In genomic region chr11:112354364-112354763, GRCh38 we compare ENCODE assay signal across 19 cellular contexts.
A peak's percentile ranks its signal among the peaks of the same experiment; 100 is the strongest.
DNase-seq lines count a peak whose midpoint lies in the region; ATAC-seq, FAIRE-seq and TF ChIP-seq lines count a peak whose summit lies in the region.
"Had no signal": no experiment of that assay in that cellular context is flagged by ENCODE, and none has a peak within 500 bp of the region (broad histone marks: within the 10 kb centered on the region; RNA-seq: fewer than 3 reads in every experiment).

No MANE protein-coding gene starts in this region.

- no peak for ATAC-seq in HepG2
- no peak for ATAC-seq in right lobe of liver
- no peak for ATAC-seq in Panc1
- peak; percentile 21 for ATAC-seq in stimulated activated effector memory CD8-positive, alpha-beta T cell treated with anti-CD3 and anti-CD28 coated beads, Interleukin-12 subunit alpha, Interleukin-12 subunit beta, amount 100 ng/mL, for 72 hours
- ATAC-seq: CD8-positive, alpha-beta T cell; GM12878 had no signal

- peaks cover 0 to 2% of the 10 kb centered on the region in 2 experiments; a peak in 3 of 5 replicates for H3K27me3 ChIP-seq in HepG2 (ENCODE audit: control insufficient read depth in 1 of 2, insufficient read depth in 2 of 2, low read length in 2 of 2)
- H3K27me3 ChIP-seq in right lobe of liver, result no peaks in the 10 kb centered on the region
- H3K27me3 ChIP-seq in Panc1 (ENCODE audit: control insufficient read depth, insufficient read depth, low read length), result no peaks in the 10 kb centered on the region
- H3K27me3 ChIP-seq: BLaER1 had no signal

- H3K4me1 ChIP-seq in HepG2 (ENCODE audit: insufficient read depth, low read length), result no peaks in the 10 kb centered on the region
- H3K4me1 ChIP-seq in right lobe of liver, result no peaks in the 10 kb centered on the region
- H3K4me1 ChIP-seq in Panc1 (ENCODE audit: control insufficient read depth, insufficient read depth, low read length), result no peaks in the 10 kb centered on the region
- H3K4me1 ChIP-seq: BLaER1 had no signal

- no peaks in the 10 kb centered on the region for H3K79me2 ChIP-seq in HepG2 (ENCODE audit: insufficient read depth, low read length)

- no peak overlapping the region for H3K4me3 Mint-ChIP-seq in stimulated activated effector memory CD8-positive, alpha-beta T cell treated with anti-CD3 and anti-CD28 coated beads, Interleukin-12 subunit alpha, Interleukin-12 subunit beta, amount 100 ng/mL, for 72 hours
- H3K4me3 Mint-ChIP-seq: CD14-positive monocyte; CD8-positive, alpha-beta T cell; IgD-negative memory B cell had no signal

- no peak for TF ChIP-seq RAD21 in HepG2 (CRISPR knock-in tag; IDR thresholded peaks at IDR 0.05)

- H3K4me1 Mint-ChIP-seq in stimulated activated effector memory CD8-positive, alpha-beta T cell treated with anti-CD3 and anti-CD28 coated beads, Interleukin-12 subunit alpha, Interleukin-12 subunit beta, amount 100 ng/mL, for 72 hours, result no peaks in the 10 kb centered on the region
- H3K4me1 Mint-ChIP-seq: CD14-positive monocyte, IgD-negative memory B cell had no signal

- H3K4me2 ChIP-seq in HepG2 (ENCODE audit: low read depth, low read length), result no peak overlapping the region
- H3K4me2 ChIP-seq: BLaER1 had no signal

- WGBS in HepG2 (ENCODE audit: low lambda C conversion rate), result 25% methylated on average over 3 of the region's 3 CpGs
- WGBS in right lobe of liver (ENCODE audit: insufficient coverage, low coverage, low lambda C conversion rate, missing lambda C conversion rate), result 94% methylated on average over 3 of the region's 3 CpGs

- no peak overlapping the region for H3K27ac Mint-ChIP-seq in stimulated activated effector memory CD8-positive, alpha-beta T cell treated with anti-CD3 and anti-CD28 coated beads, Interleukin-12 subunit alpha, Interleukin-12 subunit beta, amount 100 ng/mL, for 72 hours
- H3K27ac Mint-ChIP-seq: CD14-positive monocyte; CD8-positive, alpha-beta T cell; IgD-negative memory B cell had no signal

- no peak overlapping the region for H3K4me3 ChIP-seq in HepG2 (replicated peaks in 1 of 3; ENCODE audit: insufficient read depth in 1 of 3, low read depth in 2 of 3, low read length in 3 of 3)
- H3K4me3 ChIP-seq in right lobe of liver, result no peak overlapping the region
- no peak overlapping the region for H3K4me3 ChIP-seq in Panc1 (ENCODE audit: low read depth in 2 of 2, low read length in 2 of 2)
- H3K4me3 ChIP-seq: BLaER1, GM12878 had no signal

- no peak for FAIRE-seq in HepG2 (lab: Jason Lieb, UNC)
- FAIRE-seq: GM12878, GM19239 had no signal

- BruUV-seq in HepG2 (replicated peaks; lab: Mats Ljungman, UMichigan), result no TSS peak
- BruUV-seq in Panc1 (replicated peaks; lab: Mats Ljungman, UMichigan), result no TSS peak

- H4K20me1 ChIP-seq in HepG2 (ENCODE audit: insufficient read depth, low read length), result no peaks in the 10 kb centered on the region
- H4K20me1 ChIP-seq: BLaER1 had no signal

- H3K36me3 ChIP-seq in HepG2 (replicated peaks in 1 of 2; ENCODE audit: control insufficient read depth in 1 of 2, insufficient read depth in 2 of 2, low read length in 2 of 2) (no peaks in the 10 kb centered on the region), right lobe of liver (no peaks in the 10 kb centered on the region), Panc1 (ENCODE audit: control insufficient read depth, insufficient read depth, low read length) (no peaks in the 10 kb centered on the region)
- H3K36me3 ChIP-seq: BLaER1 had no signal

- no peaks in the 10 kb centered on the region for H3K36me3 Mint-ChIP-seq in stimulated activated effector memory CD8-positive, alpha-beta T cell treated with anti-CD3 and anti-CD28 coated beads, Interleukin-12 subunit alpha, Interleukin-12 subunit beta, amount 100 ng/mL, for 72 hours
- H3K36me3 Mint-ChIP-seq: CD14-positive monocyte; CD8-positive, alpha-beta T cell had no signal

- TF ChIP-seq POLR2A in HepG2 (IDR thresholded peaks at IDR 0.05; ENCODE audit: insufficient read depth in 1 of 2, low read depth in 2 of 2, low read length in 2 of 2) (no peak), right lobe of liver (IDR thresholded peaks at IDR 0.05) (no peak)

- POLR2A ChIA-PET in HepG2 (lab: Yijun Ruan, JAX), result no interaction called here
- POLR2A ChIA-PET in Panc1 (lab: Charles Lee), result no interaction called here

- no peak overlapping the region for H2AFZ ChIP-seq in HepG2 (ENCODE audit: low read length)

- TF ChIP-seq EP300 in HepG2 (IDR thresholded peaks at IDR 0.05; ENCODE audit: low read depth in 2 of 2, low read length in 2 of 2) (no peak), HepG2 (CRISPR knock-in tag; IDR thresholded peaks at IDR 0.05; ENCODE audit: borderline replicate concordance) (no peak)

- DNase-seq in HepG2 (ENCODE audit: low spot score) (no peak), right lobe of liver (no peak), Panc1 (ENCODE audit: low read depth, low spot score) (no peak), DMS153 treated with DMSO at 0.1 percent for 48 hours (lab: John Stamatoyannopoulos, UW; ENCODE audit: unreplicated experiment) (no peak)
- no peak for DNase-seq in stimulated activated effector memory CD8-positive, alpha-beta T cell treated with anti-CD3 and anti-CD28 coated beads, Interleukin-12 subunit alpha, Interleukin-12 subunit beta, amount 100 ng/mL, for 72 hours (ENCODE audit: low spot score in 2 of 2)
- DNase-seq in stimulated activated CD4-positive, alpha-beta T cell treated with anti-CD3 and anti-CD28 coated beads, Interleukin-2, amount 100 ng/mL, for 48 hours, result no peak
- DNase-seq in stimulated activated naive CD4-positive, alpha-beta T cell (lab: John Stamatoyannopoulos, UW), result no peak
- DNase-seq: 8988T; Calu3; CD8-positive, alpha-beta T cell; DMS53; DND-41; EL; HCEC 1CT had no signal

- no peak overlapping the region for H3K27ac ChIP-seq in HepG2 (ENCODE audit: extremely low read length, insufficient read depth, low read length)
- H3K27ac ChIP-seq in right lobe of liver, result no peak overlapping the region
- no peak overlapping the region for H3K27ac ChIP-seq in Panc1 (ENCODE audit: low read length)
- H3K27ac ChIP-seq: BLaER1 had no signal

- CTCF ChIA-PET in HepG2 (lab: Yijun Ruan, JAX; ENCODE audit: low intra/inter-chr PET ratio, low total read pairs), result no interaction called here
- CTCF ChIA-PET in Panc1 (lab: Charles Lee), result no interaction called here

- intact Hi-C loops in HepG2 (cut with micrococcal nuclease; ENCODE audit: unreplicated experiment), result no loop called here
- intact Hi-C loops in right lobe of liver (cut with DNase I), result no loop called here
- intact Hi-C loops in Panc1 (cut with micrococcal nuclease; ENCODE audit: unreplicated experiment), result no loop called here

- H3K9me3 ChIP-seq in HepG2 (ENCODE audit: low read length) (no peaks in the 10 kb centered on the region), right lobe of liver (no peaks in the 10 kb centered on the region), Panc1 (ENCODE audit: control insufficient read depth, insufficient read depth, low read depth, low read length) (no peaks in the 10 kb centered on the region)
- H3K9me3 ChIP-seq: BLaER1 had no signal

- TF ChIP-seq CTCF in HepG2 (CRISPR knock-in tag; IDR thresholded peaks at IDR 0.05), result no peak
- TF ChIP-seq CTCF in right lobe of liver (IDR thresholded peaks at IDR 0.05), result no peak
- peak; percentile 4; the same call in 1 of the 2 replicates for TF ChIP-seq CTCF in Panc1 (IDR thresholded peaks at IDR 0.05)

- no peaks in the 10 kb centered on the region for H3K9me3 Mint-ChIP-seq in stimulated activated effector memory CD8-positive, alpha-beta T cell treated with anti-CD3 and anti-CD28 coated beads, Interleukin-12 subunit alpha, Interleukin-12 subunit beta, amount 100 ng/mL, for 72 hours
- H3K9me3 Mint-ChIP-seq: CD8-positive, alpha-beta T cell had no signal

- in situ Hi-C loops in HepG2 (cut with HindIII; ENCODE audit: extremely low pct_ligation_motif_present, low pct_unique_long_range_greater_than_20kb) (no loop called here), Panc1 (cut with HindIII; ENCODE audit: low pct_unique_long_range_greater_than_20kb, low sequenced_read_pairs) (no loop called here)

- H3K9ac ChIP-seq in HepG2 (ENCODE audit: insufficient read depth, low read depth, low read length), result no peak overlapping the region
- H3K9ac ChIP-seq: BLaER1 had no signal

TF ChIP-seq in HepG2, 621 proteins besides CTCF, POLR2A, EP300 and RAD21:
- TF ChIP-seq ZNF12 (CRISPR knock-in tag; IDR thresholded peaks at IDR 0.05), result peak; percentile 81; the same call in 1 of the 2 replicates
- TF ChIP-seq ZNF549 (CRISPR knock-in tag; IDR thresholded peaks at IDR 0.05), result no peak
